Comparison of ENCODE assay signal across 20 cellular contexts in the genomic region with DNA sequence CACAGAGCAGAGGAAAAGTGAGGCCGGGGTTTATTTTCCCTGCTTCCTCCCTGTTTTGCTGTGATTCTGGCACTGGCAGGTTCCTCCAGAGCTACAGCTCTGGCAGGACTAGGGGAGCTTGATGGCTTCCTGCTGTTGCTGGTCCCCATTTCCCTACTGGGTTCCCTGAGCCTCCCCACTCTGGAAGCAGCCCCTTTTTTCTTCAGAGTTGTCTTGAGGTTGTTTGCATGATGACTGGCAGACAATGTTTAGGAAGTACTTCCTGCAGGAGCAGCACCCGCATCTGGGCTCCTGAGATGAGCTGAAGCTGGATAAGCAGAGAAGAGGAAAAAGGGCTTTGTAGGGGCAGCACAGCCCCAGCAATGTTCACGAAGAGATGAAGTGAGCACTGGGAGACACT.
DNase-seq lines count a peak whose midpoint lies in the region; ATAC-seq, FAIRE-seq and TF ChIP-seq lines count a peak whose summit lies in the region.
"Had no signal": no experiment of that assay in that cellular context is flagged by ENCODE, and none has a peak within 500 bp of the region (broad histone marks: within the 10 kb centered on the region; RNA-seq: fewer than 3 reads in every experiment).

No MANE protein-coding gene starts in this region.

- H2BK12ac ChIP-seq in H1 (ENCODE audit: low read depth, low read length), result peak overlapping the region; percentile 71; the same call in 1 of the 2 replicates

- peaks cover 17% of the 10 kb centered on the region for H3K9me3 Mint-ChIP-seq in nephron progenitor cell

- H3K36me3 ChIP-seq in IMR-90 (ENCODE audit: control insufficient read depth, insufficient read depth, low read length), result peaks cover 1% of the 10 kb centered on the region; the same call in 1 of the 2 replicates
- H3K36me3 ChIP-seq in H1 (ENCODE audit: control insufficient read depth in 2 of 4, insufficient read depth in 4 of 4, low read length in 3 of 4), result no peaks in the 10 kb centered on the region
- no peaks in the 10 kb centered on the region for H3K36me3 ChIP-seq in subcutaneous abdominal adipose tissue (ENCODE audit: control insufficient read depth in 5 of 5, insufficient read depth in 5 of 5, low read length in 5 of 5)
- H3K36me3 ChIP-seq in ovary, result no peaks in the 10 kb centered on the region
- H3K36me3 ChIP-seq in brain microvascular endothelial cell (replicated peaks), result no peaks in the 10 kb centered on the region
- H3K36me3 ChIP-seq: Peyer's patch, SJCRH30 had no signal

- H3K27me3 ChIP-seq in IMR-90 (ENCODE audit: control insufficient read depth, insufficient read depth, low read length) (no peaks in the 10 kb centered on the region), H1 (replicated peaks in 1 of 4; ENCODE audit: control insufficient read depth in 3 of 4, extremely low read depth in 1 of 4, insufficient read depth in 3 of 4, low read length in 3 of 4) (no peaks in the 10 kb centered on the region; a peak in 1 of 7 replicates), subcutaneous abdominal adipose tissue (ENCODE audit: control insufficient read depth in 5 of 5, insufficient read depth in 4 of 5, low read length in 5 of 5) (no peaks in the 10 kb centered on the region), ovary (no peaks in the 10 kb centered on the region), brain microvascular endothelial cell (replicated peaks) (no peaks in the 10 kb centered on the region)
- H3K27me3 ChIP-seq: Peyer's patch, SJCRH30 had no signal

- H3K27me3 Mint-ChIP-seq in nephron progenitor cell (ENCODE audit: low read depth, poor library complexity), result peaks cover 4% of the 10 kb centered on the region

- H4K91ac ChIP-seq in IMR-90 (ENCODE audit: insufficient read depth, low read depth, low read length) (peak overlapping the region; percentile 87), H1 (replicated peaks; ENCODE audit: insufficient read length, low read length) (peak overlapping the region; percentile 22)

- H3K79me2 ChIP-seq in H1 (ENCODE audit: control insufficient read depth in 1 of 2, insufficient read depth in 2 of 2, low read length in 2 of 2), result no peaks in the 10 kb centered on the region

- peaks cover 45% of the 10 kb centered on the region for H3K9me1 ChIP-seq in IMR-90 (ENCODE audit: insufficient read depth, low read length)

- H3K23ac ChIP-seq in IMR-90 (ENCODE audit: low read depth, low read length) (peak overlapping the region; percentile 55), H1 (ENCODE audit: insufficient read length) (no peak overlapping the region)

- intact Hi-C loops in IMR-90 (cut with micrococcal nuclease) (no loop called here), ovary (cut with DNase I) (no loop called here)

- POLR2A ChIA-PET in IMR-90 (lab: Charles Lee; ENCODE audit: unreplicated experiment), result no interaction called here
- POLR2A ChIA-PET in H1 (lab: Charles Lee; ENCODE audit: partially characterized antibody), result interaction anchor here (0.8 to 1.3 kb wide), 2 partner anchors 55 to 452 kb away, joined by 3 to 6 read pairs; no protein-coding TSS in a partner anchor

- H3K4me1 ChIP-seq in IMR-90 (ENCODE audit: control insufficient read depth, insufficient read depth, low read length), result peaks cover 33% of the 10 kb centered on the region
- H3K4me1 ChIP-seq in H1 (replicated peaks in 1 of 4; ENCODE audit: control insufficient read depth in 3 of 4, insufficient read depth in 4 of 4, low read length in 3 of 4), result peaks cover 6 to 21% (median 18%) of the 10 kb centered on the region in 4 experiments; a peak in 6 of 7 replicates
- peaks cover 23 to 49% (median 45%) of the 10 kb centered on the region in 5 donors for H3K4me1 ChIP-seq in subcutaneous abdominal adipose tissue (ENCODE audit: control insufficient read depth in 5 of 5, insufficient read depth in 5 of 5, low read length in 5 of 5)
- H3K4me1 ChIP-seq in ovary (ENCODE audit: insufficient read depth), result no peaks in the 10 kb centered on the region

- H3K4ac ChIP-seq in IMR-90 (ENCODE audit: low read depth, low read length), result peak overlapping the region; percentile 86
- no peak overlapping the region for H3K4ac ChIP-seq in H1 (replicated peaks; ENCODE audit: insufficient read length, low read depth, low read length)

- peak overlapping the region; percentile 81 for H2AFZ ChIP-seq in IMR-90 (replicated peaks; ENCODE audit: low read length, poor library complexity)
- no peak overlapping the region for H2AFZ ChIP-seq in H1 (ENCODE audit: low read length)

- peaks cover 0 to 12% of the 10 kb centered on the region in 2 experiments; a peak in 2 of 4 replicates for H3K79me1 ChIP-seq in IMR-90 (ENCODE audit: low read depth in 1 of 2, low read length in 2 of 2)
- no peaks in the 10 kb centered on the region for H3K79me1 ChIP-seq in H1 (ENCODE audit: low read depth, low read length)

- dilution Hi-C loops in IMR-90 (cut with HindIII; ENCODE audit: low sequenced_read_pairs, unreplicated experiment), result no loop called here

- H3K56ac ChIP-seq in IMR-90 (ENCODE audit: extremely low read depth, insufficient read depth, low read length), result no peak overlapping the region
- H3K56ac ChIP-seq in H1 (replicated peaks; ENCODE audit: insufficient read length, low read depth, low read length), result no peak overlapping the region

- CTCF ChIA-PET in IMR-90 (lab: Yijun Ruan, JAX) (interaction anchor here (0.6 to 1.0 kb wide), 2 partner anchors 39 to 859 kb away, joined by 3 to 6 read pairs; partner anchors contain the start of gene PPM1A), H1 (lab: Charles Lee; ENCODE audit: partially characterized antibody) (interaction anchor here (1.0 to 1.7 kb wide), 7 partner anchors 9 to 115 kb away, joined by 3 to 6 read pairs (median 3); no protein-coding TSS in a partner anchor)

- H3K27ac ChIP-seq in IMR-90 (ENCODE audit: insufficient read depth, low read length) (no peak overlapping the region; the same call in 1 of the 2 replicates), H1 (ENCODE audit: low read depth, low read length) (no peak overlapping the region), subcutaneous abdominal adipose tissue (ENCODE audit: low read depth, low read length) (peak overlapping the region; percentile 39), ovary (no peak overlapping the region), brain microvascular endothelial cell (no peak overlapping the region)
- H3K27ac ChIP-seq: KMS-11, Peyer's patch, SJCRH30 had no signal

- ATAC-seq in IMR-90 (ENCODE audit: low read depth) (no peak), GM21360 (IDR thresholded peaks at IDR 0.05; ENCODE audit: unreplicated experiment) (no peak)

- 61% methylated on average over 3 of the region's 3 CpGs; no CpG with 5 or more reads in 1 of the 2 experiments for WGBS in IMR-90 (ENCODE audit: extremely low coverage in 2 of 2, insufficient read length in 1 of 2), 2 experiments
- 88% methylated on average over 3 of the region's 3 CpGs; no CpG with 5 or more reads in 1 of the 2 experiments for WGBS in H1 (ENCODE audit: extremely low coverage in 1 of 2, insufficient coverage in 1 of 2, insufficient read length in 1 of 2, insufficient replicate concordance in 2 of 2, low coverage in 1 of 2, low lambda C conversion rate in 2 of 2, missing lambda C conversion rate in 1 of 2), 2 experiments
- WGBS in ovary, 3 donors, result 54 to 73% (median 61%) methylated on average over 3 of the region's 3 CpGs

- peak overlapping the region; percentile 76 for H4K5ac ChIP-seq in IMR-90 (ENCODE audit: low read depth, low read length)
- no peak overlapping the region for H4K5ac ChIP-seq in H1 (ENCODE audit: insufficient read length, low read depth, low read length)

- H2BK15ac ChIP-seq in IMR-90 (ENCODE audit: low read depth, low read length) (peak overlapping the region; percentile 95; the same call in 2 of the 3 replicates), H1 (ENCODE audit: low read length) (peak overlapping the region; percentile 67; the same call in 1 of the 2 replicates)

- no peak for FAIRE-seq in H1 (lab: Jason Lieb, UNC)
- FAIRE-seq: GM19239 had no signal

- no peaks in the 10 kb centered on the region for H3K23me2 ChIP-seq in H1 (ENCODE audit: low read depth, low read length)

- TF ChIP-seq EP300 in H1 (IDR thresholded peaks at IDR 0.05; ENCODE audit: borderline replicate concordance in 1 of 2, low read depth in 2 of 2, low read length in 2 of 2), result no peak
- no peak for TF ChIP-seq EP300 in ovary (IDR thresholded peaks at IDR 0.05)

- H2BK5ac ChIP-seq in IMR-90 (ENCODE audit: low read depth, low read length, poor library complexity, severe bottlenecking) (peak overlapping the region; percentile 7), H1 (ENCODE audit: low read depth, low read length) (peak overlapping the region; percentile 35; the same call in 1 of the 2 replicates)

- H3K4me2 ChIP-seq in IMR-90 (ENCODE audit: low read depth, low read length), result no peak overlapping the region
- H3K4me2 ChIP-seq in H1 (ENCODE audit: insufficient read depth in 1 of 2, low read depth in 2 of 2, low read length in 2 of 2), result no peak overlapping the region
- H3K4me2 ChIP-seq: KMS-11 had no signal

- H2BK120ac ChIP-seq in IMR-90 (ENCODE audit: low read depth, low read length) (peak overlapping the region; percentile 92), H1 (replicated peaks; ENCODE audit: low read depth, low read length) (no peak overlapping the region)

- H3K14ac ChIP-seq in IMR-90 (replicated peaks; ENCODE audit: low read depth, low read length) (peak overlapping the region; percentile 82), H1 (ENCODE audit: insufficient read length) (no peak overlapping the region)

- peak overlapping the region; percentile 40 for H3K18ac ChIP-seq in IMR-90 (ENCODE audit: low read depth, low read length)
- H3K18ac ChIP-seq in H1 (ENCODE audit: extremely low read depth, low read length), result peak overlapping the region; percentile 28; the same call in 1 of the 2 replicates

- H3K9ac ChIP-seq in IMR-90 (ENCODE audit: low read depth, low read length) (no peak overlapping the region), H1 (replicated peaks in 1 of 4; ENCODE audit: extremely low read depth in 1 of 4, low read depth in 3 of 4, low read length in 3 of 4) (no peak overlapping the region), subcutaneous abdominal adipose tissue (ENCODE audit: low read length in 5 of 5) (no peak overlapping the region)
- H3K9ac ChIP-seq: KMS-11 had no signal

- peak overlapping the region; percentile 91 for H2BK20ac ChIP-seq in IMR-90 (ENCODE audit: low read depth, low read length)
- peak overlapping the region; percentile 80; the same call in 1 of the 2 replicates for H2BK20ac ChIP-seq in H1 (ENCODE audit: low read length)

- no peak for TF ChIP-seq CTCF in IMR-90 (conservative IDR thresholded peaks at IDR 0.05; ENCODE audit: low read depth, low read length)
- no peak for TF ChIP-seq CTCF in H1 (IDR thresholded peaks at IDR 0.05; ENCODE audit: control extremely low read depth in 1 of 3, insufficient read depth in 1 of 3, low read depth in 1 of 3, low read length in 3 of 3)
- TF ChIP-seq CTCF in nephron progenitor cell (IDR thresholded peaks at IDR 0.05), result no peak
- no peak for TF ChIP-seq CTCF in ovary (IDR thresholded peaks at IDR 0.05)
- no peak for TF ChIP-seq CTCF in brain microvascular endothelial cell (IDR thresholded peaks at IDR 0.05; ENCODE audit: low read depth, low read length, missing control alignments)

- no peak overlapping the region for H3K4me3 ChIP-seq in IMR-90 (ENCODE audit: insufficient read depth, low read depth, low read length)
- no peak overlapping the region for H3K4me3 ChIP-seq in H1 (ENCODE audit: extremely low read depth in 1 of 4, insufficient read depth in 2 of 4, low read depth in 3 of 4, low read length in 4 of 4)
- peak overlapping the region in 1 of 5 donors; percentile 32 for H3K4me3 ChIP-seq in subcutaneous abdominal adipose tissue (ENCODE audit: low read depth in 1 of 5, low read length in 5 of 5)
- no peak overlapping the region for H3K4me3 ChIP-seq in ovary
- H3K4me3 ChIP-seq in brain microvascular endothelial cell (ENCODE audit: low read depth, low read length), result no peak overlapping the region
- H3K4me3 ChIP-seq: Peyer's patch, SJCRH30 had no signal

- BruUV-seq in IMR-90 (replicated peaks; lab: Mats Ljungman, UMichigan), result no TSS peak

- H3K4me3 Mint-ChIP-seq in nephron progenitor cell, result no peak overlapping the region
- H3K4me3 Mint-ChIP-seq: CD14-positive monocyte had no signal

- peaks cover 76% of the 10 kb centered on the region for H3K4me1 Mint-ChIP-seq in nephron progenitor cell

- H3K36me3 Mint-ChIP-seq in nephron progenitor cell (ENCODE audit: low read depth), result no peaks in the 10 kb centered on the region

- H2AK5ac ChIP-seq in IMR-90 (ENCODE audit: low read depth, low read length), result peak overlapping the region; percentile 91
- peak overlapping the region; percentile 82; the same call in 1 of the 2 replicates for H2AK5ac ChIP-seq in H1 (ENCODE audit: low read depth, low read length)

- TF ChIP-seq RAD21 in IMR-90 (IDR thresholded peaks at IDR 0.05; ENCODE audit: low read length), result no peak
- TF ChIP-seq RAD21 in H1 (IDR thresholded peaks at IDR 0.05 in 1 of 2, conservative IDR thresholded peaks at IDR 0.05 in 1 of 2; ENCODE audit: low read depth in 2 of 2, low read length in 2 of 2), result no peak

- no peak overlapping the region for H2AK9ac ChIP-seq in IMR-90 (replicated peaks; ENCODE audit: low read depth, low read length, poor library complexity)

- DNase-seq in IMR-90, result no peak
- peak in 1 of 2 experiments; percentile 38 for DNase-seq in H1 (ENCODE audit: low read depth in 1 of 2, low spot score in 2 of 2)
- no peak for DNase-seq in nephron progenitor cell
- DNase-seq in putamen (ENCODE audit: low spot score), result no peak
- DNase-seq in ovary, result no peak
- DNase-seq in brain microvascular endothelial cell, result no peak
- DNase-seq: EL, GF-D8, HCEC 1CT, NCI-H1105, NCI-H226, NCI-H510A treated with DMSO at 0.1 percent for 48 hours, NCI-H82, Peyer's patch, SJCRH30 had no signal

- no peaks in the 10 kb centered on the region for H3K9me3 ChIP-seq in IMR-90 (ENCODE audit: control insufficient read depth, insufficient read depth, low read length)
- H3K9me3 ChIP-seq in H1 (ENCODE audit: insufficient read depth in 2 of 2, low read depth in 1 of 2, low read length in 1 of 2), result no peaks in the 10 kb centered on the region; a peak in 1 of 4 replicates
- H3K9me3 ChIP-seq in subcutaneous abdominal adipose tissue (ENCODE audit: control insufficient read depth in 5 of 5, low read length in 5 of 5), result no peaks in the 10 kb centered on the region
- H3K9me3 ChIP-seq in ovary, result no peaks in the 10 kb centered on the region
- H3K9me3 ChIP-seq: Peyer's patch, SJCRH30 had no signal

- in situ Hi-C loops in IMR-90 (cut with MboI; ENCODE audit: low sequenced_read_pairs), result no loop called here
- in situ Hi-C loops in brain microvascular endothelial cell (cut with HindIII; ENCODE audit: low pct_ligation_motif_present, low sequenced_read_pairs), result no loop called here

- TF ChIP-seq POLR2A in IMR-90 (IDR thresholded peaks at IDR 0.05; ENCODE audit: low read depth, low read length), result no peak
- no peak for TF ChIP-seq POLR2A in H1 (IDR thresholded peaks at IDR 0.05; ENCODE audit: control extremely low read depth in 1 of 2, low read depth in 2 of 2, low read length in 2 of 2)
- TF ChIP-seq POLR2A in ovary (IDR thresholded peaks at IDR 0.05), result no peak

- peak overlapping the region; percentile 66 for H3K27ac Mint-ChIP-seq in nephron progenitor cell

- H4K20me1 ChIP-seq in IMR-90 (ENCODE audit: insufficient read depth, low read length) (no peaks in the 10 kb centered on the region), H1 (replicated peaks in 1 of 2; ENCODE audit: control insufficient read depth in 1 of 2, insufficient read depth in 2 of 2, low read length in 2 of 2) (no peaks in the 10 kb centered on the region)

- H4K8ac ChIP-seq in IMR-90 (ENCODE audit: low read depth in 2 of 2, low read length in 2 of 2), result peak overlapping the region; percentile 76 to 83; a peak in 3 of 4 replicates
- H4K8ac ChIP-seq in H1 (ENCODE audit: extremely low read depth, insufficient read depth, low read length), result no peak overlapping the region
